Comparison of ENCODE assay signal across 11 cellular contexts in genomic region chr12:57491393-57492280, GRCh38. TPM values are rescaled to one million over a fixed set of nuclear protein-coding genes. Genes with fewer than 3 reads are reported as not detected.
DNase-seq lines count a peak whose midpoint lies in the region; ATAC-seq and TF ChIP-seq lines count a peak whose summit lies in the region.
"Had no signal": no experiment of that assay in that cellular context is flagged by ENCODE, and none has a peak within 500 bp of the region (broad histone marks: within the 10 kb centered on the region; RNA-seq: fewer than 3 reads in every experiment).

No MANE protein-coding gene starts in this region.

- H3K27ac Mint-ChIP-seq in stimulated activated naive CD8-positive, alpha-beta T cell treated with anti-CD3 and anti-CD28 coated beads, Interleukin-15, amount 100 ng/mL, for 72 hours = peak overlapping the region; percentile 21 to 86

- H3K4me1 Mint-ChIP-seq in stimulated activated naive CD8-positive, alpha-beta T cell treated with anti-CD3 and anti-CD28 coated beads, Interleukin-15, amount 100 ng/mL, for 72 hours = peaks cover 51% of the 10 kb centered on the region

- no peak overlapping the region for H3K4me3 ChIP-seq in brain microvascular endothelial cell (ENCODE audit: low read depth, low read length)

- no peak overlapping the region for H3K27ac ChIP-seq in brain microvascular endothelial cell

- in situ Hi-C loops in brain microvascular endothelial cell (cut with HindIII; ENCODE audit: low pct_ligation_motif_present, low sequenced_read_pairs) = no loop called here

- H3K4me3 Mint-ChIP-seq in stimulated activated naive CD8-positive, alpha-beta T cell treated with anti-CD3 and anti-CD28 coated beads, Interleukin-15, amount 100 ng/mL, for 72 hours = peak overlapping the region; percentile 31 to 74

- DNase-seq in cardiac septum (ENCODE audit: low spot score) = peak; percentile 7
- no peak for DNase-seq in Right ventricle myocardium inferior (ENCODE audit: missing footprints)
- DNase-seq in NCI-H1694 treated with DMSO at 0.1 percent for 48 hours (lab: John Stamatoyannopoulos, UW) = peak; percentile 43
- DNase-seq in brain microvascular endothelial cell = no peak
- no peak for DNase-seq in stimulated activated naive CD8-positive, alpha-beta T cell treated with anti-CD3 and anti-CD28 coated beads, Interleukin-15, amount 100 ng/mL, for 72 hours
- no peak for DNase-seq in HPDE6-E6E7 (ENCODE audit: extremely low spot score)
- DNase-seq in left cardiac atrium = no peak
- DNase-seq: GDM1, NCI-H748 treated with DMSO at 0.1 percent for 48 hours had no signal

- H3K27me3 ChIP-seq in brain microvascular endothelial cell (replicated peaks) = no peaks in the 10 kb centered on the region

- intact Hi-C loops in cardiac septum (cut with DNase I) = no loop called here
- intact Hi-C loops in Right ventricle myocardium inferior (cut with DNase I) = no loop called here
- intact Hi-C loops in left cardiac atrium (cut with DNase I) = no loop called here

- no peaks in the 10 kb centered on the region for H3K27me3 Mint-ChIP-seq in stimulated activated naive CD8-positive, alpha-beta T cell treated with anti-CD3 and anti-CD28 coated beads, Interleukin-15, amount 100 ng/mL, for 72 hours

- no peaks in the 10 kb centered on the region for H3K9me3 Mint-ChIP-seq in stimulated activated naive CD8-positive, alpha-beta T cell treated with anti-CD3 and anti-CD28 coated beads, Interleukin-15, amount 100 ng/mL, for 72 hours

- peaks cover 41% of the 10 kb centered on the region for H3K36me3 ChIP-seq in brain microvascular endothelial cell (replicated peaks)

- ATAC-seq in Right ventricle myocardium inferior (no peak), left cardiac atrium (no peak)
- peak; percentile 32 for ATAC-seq in stimulated activated naive CD8-positive, alpha-beta T cell treated with anti-CD3 and anti-CD28 coated beads, Interleukin-15, amount 100 ng/mL, for 72 hours
- no peak for ATAC-seq in activated CD4-positive, CD25-positive, alpha-beta regulatory T cell treated with anti-CD3 and anti-CD28 coated beads, Interleukin-2, amount 50 U/mL, for 24 hours
- ATAC-seq: esophagus mucosa had no signal

- TF ChIP-seq CTCF in brain microvascular endothelial cell (IDR thresholded peaks at IDR 0.05; ENCODE audit: low read depth, low read length, missing control alignments) = peak; percentile 14

RNA-seq across cellular contexts. Expression of gene MARS1, which starts 3.8 kb away (rescaled TPM):
- 89.2 TPM for total RNA-seq in cardiac septum
- 89.7 TPM for total RNA-seq in Right ventricle myocardium inferior
- total RNA-seq in left cardiac atrium = 100 to 1,000 TPM in 1 of 2 donors, 10 to 100 TPM in 1; 74.6 to 115 TPM

RNA-seq across cellular contexts. Expression of gene ARHGAP9, which starts 12.0 kb away (rescaled TPM):
- total RNA-seq in cardiac septum = 5.9 TPM
- 6.4 TPM for total RNA-seq in Right ventricle myocardium inferior
- 10 to 100 TPM in 1 of 2 donors, 1 to 10 TPM in 1; 8.0 to 15.2 TPM for total RNA-seq in left cardiac atrium

RNA-seq across cellular contexts. Expression of gene DDIT3, which starts 28.7 kb away (rescaled TPM):
- total RNA-seq in cardiac septum (24.0 TPM), Right ventricle myocardium inferior (19.2 TPM), left cardiac atrium (10 to 100 TPM; 20.0 to 31.7 TPM)

RNA-seq across cellular contexts. Expression of gene MBD6, which starts 31.0 kb away (rescaled TPM):
- total RNA-seq in cardiac septum = 39.9 TPM
- total RNA-seq in Right ventricle myocardium inferior = 34.5 TPM
- total RNA-seq in left cardiac atrium = 10 to 100 TPM; 35.7 to 41.5 TPM

RNA-seq across cellular contexts. Expression of gene GLI1, which starts 32.1 kb away (rescaled TPM):
- total RNA-seq in cardiac septum = 0.83 TPM
- total RNA-seq in Right ventricle myocardium inferior = 0.92 TPM
- 1 to 10 TPM in 1 of 2 donors, under 1 TPM in 1; 0.97 to 1.2 TPM for total RNA-seq in left cardiac atrium

Comparison
In these comparisons a context has a peak if more than half of its experiments do, and no peak if none do; other contexts are left out.
1. DNase-seq: peak in cardiac septum (single experiment) and NCI-H1694 treated with DMSO at 0.1 percent for 48 hours (single experiment); none in Right ventricle myocardium inferior (single experiment), brain microvascular endothelial cell (single experiment), stimulated activated naive CD8-positive, alpha-beta T cell treated with anti-CD3 and anti-CD28 coated beads, Interleukin-15, amount 100 ng/mL, for 72 hours (0 of 2), HPDE6-E6E7 (single experiment) and left cardiac atrium (single experiment).